Comparison of ENCODE assay signal across 8 cellular contexts in the genomic region with DNA sequence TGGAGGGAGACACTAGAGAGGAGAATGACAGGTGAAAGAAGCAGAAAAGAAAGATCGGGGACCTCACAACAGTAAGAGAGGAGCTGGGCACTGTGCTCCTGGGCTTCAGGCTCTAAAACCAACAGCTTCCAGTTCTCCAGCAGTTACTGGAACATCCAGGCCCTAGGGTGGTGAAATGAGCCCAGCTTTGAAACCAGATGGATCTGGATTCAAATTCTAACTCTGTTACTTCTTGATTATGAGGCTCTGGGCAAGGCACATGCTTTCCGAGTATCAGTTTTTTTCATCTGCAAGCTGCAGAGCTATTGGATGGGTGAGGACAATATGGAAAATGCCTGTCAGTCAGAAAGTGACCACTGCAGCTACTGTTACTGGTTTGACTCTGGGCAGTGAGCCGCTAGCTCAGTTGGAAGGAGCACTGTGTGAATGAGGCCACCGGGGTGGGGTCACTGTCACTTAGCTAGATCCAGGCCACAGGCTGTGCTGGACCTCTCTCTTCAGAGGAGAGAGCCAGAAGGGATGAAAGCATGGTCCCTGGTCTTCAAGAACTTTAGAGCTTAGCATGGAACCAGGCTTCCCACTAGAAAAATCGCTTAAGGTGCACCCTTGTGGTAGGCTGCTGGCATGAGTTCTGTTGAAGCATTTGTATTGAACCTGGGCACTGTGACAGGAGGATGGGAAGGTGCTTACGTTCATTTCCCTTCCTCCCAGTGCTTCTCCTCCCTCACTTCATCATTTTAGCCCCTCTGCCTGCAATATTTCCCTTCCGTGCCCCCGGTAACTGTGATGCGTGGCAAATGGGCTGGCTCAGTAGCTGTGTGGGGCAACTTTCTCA. TPM values are rescaled to one million over a fixed set of nuclear protein-coding genes. Genes with fewer than 3 reads are reported as not detected.
DNase-seq lines count a peak whose midpoint lies in the region; TF ChIP-seq lines count a peak whose summit lies in the region.

No MANE protein-coding gene starts in this region.

- peaks cover 45% of the 10 kb centered on the region for H3F3A ChIP-seq in MM.1S (ENCODE audit: insufficient read depth, low read length)
- H3F3A ChIP-seq in neural cell (ENCODE audit: insufficient read depth, low read length, poor library complexity, severe bottlenecking) = peaks cover 16% of the 10 kb centered on the region

- no peaks in the 10 kb centered on the region for H3K27me3 ChIP-seq in MM.1S (replicated peaks; ENCODE audit: insufficient read depth, low read length)
- H3K27me3 ChIP-seq in neural cell (ENCODE audit: insufficient read depth, low read depth, low read length) = no peaks in the 10 kb centered on the region

- TF ChIP-seq CTCF in MM.1S (IDR thresholded peaks at IDR 0.05; ENCODE audit: low read length) (peak; percentile 38), neural cell (IDR thresholded peaks at IDR 0.05; ENCODE audit: poor library complexity, severe bottlenecking) (peak; percentile 17)

- H3K4me3 ChIP-seq in MM.1S (ENCODE audit: low read length) (no peak overlapping the region), neural cell (ENCODE audit: low read length) (peak overlapping the region; percentile 59)

- H3K4me2 ChIP-seq in MM.1S (ENCODE audit: low read depth, low read length) = no peak overlapping the region
- peak overlapping the region; percentile 74 for H3K4me2 ChIP-seq in neural cell (ENCODE audit: low read length)

- H3K9me3 ChIP-seq in MM.1S (replicated peaks; ENCODE audit: insufficient read depth, low read length) = no peaks in the 10 kb centered on the region
- no peaks in the 10 kb centered on the region for H3K9me3 ChIP-seq in neural cell (ENCODE audit: low read length)

- no peak for TF ChIP-seq RAD21 in neural cell (conservative IDR thresholded peaks at IDR 0.05)

- H3K9me2 ChIP-seq in MM.1S (replicated peaks; ENCODE audit: insufficient read depth, low read length) = no peaks in the 10 kb centered on the region
- no peaks in the 10 kb centered on the region for H3K9me2 ChIP-seq in neural cell (ENCODE audit: insufficient read depth, low read length)

- H4K20me1 ChIP-seq in MM.1S (ENCODE audit: insufficient read depth, low read length) (no peaks in the 10 kb centered on the region), neural cell (ENCODE audit: insufficient read depth) (no peaks in the 10 kb centered on the region)

- H3K9ac ChIP-seq in MM.1S (ENCODE audit: low read length) (no peak overlapping the region), neural cell (ENCODE audit: low read length) (peak overlapping the region; percentile 89)

- DNase-seq in G401 (ENCODE audit: low spot score) = peak; percentile 71
- DNase-seq in MM.1S = peak; percentile 46
- DNase-seq in activated T-cell treated with anti-CD3 and anti-CD28 coated beads, Interleukin-2, amount 50 U/mL, for 48 hours = no peak
- DNase-seq in activated gamma-delta T cell (lab: John Stamatoyannopoulos, UW) = no peak
- no peak for DNase-seq in NCI-H345 (lab: John Stamatoyannopoulos, UW)
- no peak for DNase-seq in NCI-H226

- TF ChIP-seq EP300 in neural cell (conservative IDR thresholded peaks at IDR 0.05; ENCODE audit: poor library complexity, severe bottlenecking) = no peak

- H3K36me3 ChIP-seq in MM.1S (replicated peaks; ENCODE audit: insufficient read depth, low read length) (no peaks in the 10 kb centered on the region), neural cell (ENCODE audit: insufficient read depth, low read length) (peaks cover 11% of the 10 kb centered on the region)

- H3K79me2 ChIP-seq in MM.1S (ENCODE audit: low read length) (no peaks in the 10 kb centered on the region), neural cell (replicated peaks; ENCODE audit: insufficient read depth, low read length) (no peaks in the 10 kb centered on the region)

- in situ Hi-C loops in G401 (cut with HindIII; ENCODE audit: low sequenced_read_pairs) = no loop called here

- peak overlapping the region; percentile 87; the same call in 1 of the 2 replicates for H3K27ac ChIP-seq in MM.1S (ENCODE audit: low read length)
- peak overlapping the region; percentile 90 for H3K27ac ChIP-seq in cingulate gyrus (ENCODE audit: low read depth, low read length)
- peak overlapping the region; percentile 99 for H3K27ac ChIP-seq in neural cell (ENCODE audit: low read length)

- no peak overlapping the region for H2AFZ ChIP-seq in MM.1S (ENCODE audit: low read length)
- H2AFZ ChIP-seq in neural cell (ENCODE audit: low read depth, low read length) = no peak overlapping the region

- peaks cover 67% of the 10 kb centered on the region for H3K4me1 ChIP-seq in MM.1S (ENCODE audit: low read length)

TF ChIP-seq in neural cell, 6 proteins besides CTCF, POLR2A, EP300 and RAD21:
- TF ChIP-seq EZH2 (IDR thresholded peaks at IDR 0.05; ENCODE audit: borderline replicate concordance, insufficient read depth, low read length, poor library complexity, severe bottlenecking) (no peak), POLR2AphosphoS5 (IDR thresholded peaks at IDR 0.05) (peak; percentile 4), TAF1 (IDR thresholded peaks at IDR 0.05; ENCODE audit: low read depth) (no peak), MXI1 (conservative IDR thresholded peaks at IDR 0.05; ENCODE audit: poor library complexity, severe bottlenecking) (no peak), SMC3 (conservative IDR thresholded peaks at IDR 0.05; ENCODE audit: poor library complexity) (no peak)
- TF ChIP-seq, protein P1, sequence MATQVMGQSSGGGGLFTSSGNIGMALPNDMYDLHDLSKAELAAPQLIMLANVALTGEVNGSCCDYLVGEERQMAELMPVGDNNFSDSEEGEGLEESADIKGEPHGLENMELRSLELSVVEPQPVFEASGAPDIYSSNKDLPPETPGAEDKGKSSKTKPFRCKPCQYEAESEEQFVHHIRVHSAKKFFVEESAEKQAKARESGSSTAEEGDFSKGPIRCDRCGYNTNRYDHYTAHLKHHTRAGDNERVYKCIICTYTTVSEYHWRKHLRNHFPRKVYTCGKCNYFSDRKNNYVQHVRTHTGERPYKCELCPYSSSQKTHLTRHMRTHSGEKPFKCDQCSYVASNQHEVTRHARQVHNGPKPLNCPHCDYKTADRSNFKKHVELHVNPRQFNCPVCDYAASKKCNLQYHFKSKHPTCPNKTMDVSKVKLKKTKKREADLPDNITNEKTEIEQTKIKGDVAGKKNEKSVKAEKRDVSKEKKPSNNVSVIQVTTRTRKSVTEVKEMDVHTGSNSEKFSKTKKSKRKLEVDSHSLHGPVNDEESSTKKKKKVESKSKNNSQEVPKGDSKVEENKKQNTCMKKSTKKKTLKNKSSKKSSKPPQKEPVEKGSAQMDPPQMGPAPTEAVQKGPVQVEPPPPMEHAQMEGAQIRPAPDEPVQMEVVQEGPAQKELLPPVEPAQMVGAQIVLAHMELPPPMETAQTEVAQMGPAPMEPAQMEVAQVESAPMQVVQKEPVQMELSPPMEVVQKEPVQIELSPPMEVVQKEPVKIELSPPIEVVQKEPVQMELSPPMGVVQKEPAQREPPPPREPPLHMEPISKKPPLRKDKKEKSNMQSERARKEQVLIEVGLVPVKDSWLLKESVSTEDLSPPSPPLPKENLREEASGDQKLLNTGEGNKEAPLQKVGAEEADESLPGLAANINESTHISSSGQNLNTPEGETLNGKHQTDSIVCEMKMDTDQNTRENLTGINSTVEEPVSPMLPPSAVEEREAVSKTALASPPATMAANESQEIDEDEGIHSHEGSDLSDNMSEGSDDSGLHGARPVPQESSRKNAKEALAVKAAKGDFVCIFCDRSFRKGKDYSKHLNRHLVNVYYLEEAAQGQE (IDR thresholded peaks at IDR 0.05; ENCODE audit: borderline replicate concordance) = no peak

RNA-seq across cellular contexts. Expression of gene PLEKHO1, which starts 12.2 kb away (rescaled TPM):
- 42.9 and 45.6 TPM in 2 replicates for total RNA-seq in G401 (2014; rRNA removed; shearing (Covaris generic))
- polyA plus RNA-seq in neural cell = 203 and 213 TPM in 2 replicates
- 107 and 109 TPM in 2 replicates for polyA minus RNA-seq in neural cell

Comparison
In these comparisons a context has a peak if more than half of its experiments do, and no peak if none do; other contexts are left out.
1. DNase-seq: peak in G401 (single experiment) and MM.1S (single experiment); none in activated T-cell treated with anti-CD3 and anti-CD28 coated beads, Interleukin-2, amount 50 U/mL, for 48 hours (0 of 2), activated gamma-delta T cell (single experiment), NCI-H345 (single experiment) and NCI-H226 (single experiment).
2. Peak in every context shown above with its lines, with median percentiles within 50 percentile points of each other: H3K27ac ChIP-seq.